Comparison of ENCODE assay signal across 18 cellular contexts in the genomic region with DNA sequence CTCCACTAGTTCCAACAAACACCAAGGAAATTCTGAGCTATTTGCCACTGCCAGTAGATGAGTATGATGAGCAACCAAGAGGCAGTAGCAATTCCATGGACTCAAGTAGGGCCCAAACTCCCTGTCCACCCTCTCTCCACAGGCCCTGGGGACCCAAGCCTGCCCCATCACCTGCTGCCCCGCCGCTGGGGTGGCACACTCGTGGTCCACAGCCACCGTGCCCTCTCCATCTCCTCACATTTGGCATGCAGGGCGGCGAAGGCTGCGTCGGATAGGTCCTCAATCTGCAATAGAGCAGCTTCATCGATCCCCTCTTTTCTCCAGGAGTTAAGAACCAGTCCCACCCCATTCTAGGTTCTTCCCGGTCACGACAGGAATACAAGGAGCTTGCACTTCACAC. TPM values are rescaled to one million over a fixed set of nuclear protein-coding genes. Genes with fewer than 3 reads are reported as not detected.
"Had no signal": no experiment of that assay in that cellular context is flagged by ENCODE, and none has a peak within 500 bp of the region (broad histone marks: within the 10 kb centered on the region; RNA-seq: fewer than 3 reads in every experiment).

No MANE protein-coding gene starts in this region.

- H3K9me3 ChIP-seq: thyroid gland had no signal

- H2AFZ ChIP-seq: hepatocyte had no signal

- H3K4me2 ChIP-seq: hepatocyte had no signal

- FAIRE-seq: urothelium cell line had no signal

- H3K9me3 Mint-ChIP-seq: activated CD4-positive, alpha-beta memory T cell treated with anti-CD3 and anti-CD28 coated beads for 36 hours; dendritic cell treated with granulocyte-macrophage colony-stimulating factor and Interleukin-4, amounts not matched to agents 40 ng/mL and 50 ng/mL, for 4 days; nephron had no signal

- H3K27ac ChIP-seq: hepatocyte, thyroid gland had no signal

- H3K4me3 Mint-ChIP-seq: activated CD4-positive, alpha-beta memory T cell treated with anti-CD3 and anti-CD28 coated beads for 36 hours; dendritic cell treated with granulocyte-macrophage colony-stimulating factor and Interleukin-4, amounts not matched to agents 40 ng/mL and 50 ng/mL, for 4 days; nephron had no signal

- DNase-seq: activated CD4-positive, alpha-beta memory T cell treated with anti-CD3 and anti-CD28 coated beads for 36 hours; activated CD4-positive, CD25-positive, alpha-beta regulatory T cell treated with anti-CD3 and anti-CD28 coated beads, Interleukin-2, amount 50 U/mL, for 72 hours; activated naive CD4-positive, alpha-beta T cell treated with anti-CD3 and anti-CD28 coated beads, Interleukin-2, amount 50 U/mL, for 16 hours; activated T-cell treated with anti-CD3 and anti-CD28 coated beads, Interleukin-2, amount 50 U/mL, for 1 hour; effector memory CD4-positive, alpha-beta T cell; mesenchymal stem cell; stimulated activated CD4-positive, alpha-beta T cell treated with anti-CD3 and anti-CD28 coated beads, Interleukin-2, amount 100 ng/mL, for 24 hours; thyroid gland had no signal

- H3K4me3 ChIP-seq: hepatocyte, thyroid gland had no signal

- H3K27me3 ChIP-seq: hepatocyte, thyroid gland had no signal

- H3K27me3 Mint-ChIP-seq: activated CD4-positive, alpha-beta memory T cell treated with anti-CD3 and anti-CD28 coated beads for 36 hours; dendritic cell treated with granulocyte-macrophage colony-stimulating factor and Interleukin-4, amounts not matched to agents 40 ng/mL and 50 ng/mL, for 4 days; progenitor cell of endocrine pancreas had no signal

- H3K27ac Mint-ChIP-seq: activated CD4-positive, alpha-beta memory T cell treated with anti-CD3 and anti-CD28 coated beads for 36 hours; dendritic cell treated with granulocyte-macrophage colony-stimulating factor and Interleukin-4, amounts not matched to agents 40 ng/mL and 50 ng/mL, for 4 days; nephron; progenitor cell of endocrine pancreas had no signal

RNA-seq across cellular contexts. Expression of a gene that starts 33.9 kb away (rescaled TPM):
- total RNA-seq: activated CD4-positive, alpha-beta memory T cell treated with anti-CD3 and anti-CD28 coated beads for 36 hours; chondrocyte; fibroblast of villous mesenchyme; hepatocyte; liver; omental fat pad; progenitor cell of endocrine pancreas; T-helper 1 cell treated with Interleukin-12 subunit alpha and Interleukin-12 subunit beta and Interleukin-4 antibody, amounts not matched to agents 30 ng/mL and 1 ng/mL, for 36 hours; thyroid gland had no signal
- polyA plus RNA-seq: hepatocyte, liver had no signal
